20 cellular contexts compared by ENCODE assay signal in the genomic region with DNA sequence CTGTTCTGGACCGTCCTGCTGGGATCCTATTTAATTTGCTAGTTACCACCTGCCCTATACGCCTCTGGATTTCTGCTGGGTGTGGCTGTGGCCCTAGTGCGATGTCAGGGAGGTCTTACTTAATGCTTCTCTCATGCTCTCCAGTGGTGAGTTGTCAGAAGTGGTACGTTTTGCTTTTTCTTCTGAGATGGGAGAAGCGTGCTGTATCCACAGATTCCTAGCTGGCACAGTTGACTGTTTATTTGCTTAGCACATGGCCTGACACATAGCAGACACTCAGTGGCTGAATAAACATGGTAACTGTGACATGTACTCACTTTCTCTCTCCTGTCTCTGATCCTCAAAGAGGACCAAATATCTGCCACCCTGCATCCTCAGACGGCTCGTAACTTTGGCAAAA.
A peak's percentile ranks its signal among the peaks of the same experiment; 100 is the strongest.
DNase-seq lines count a peak whose midpoint lies in the region; ATAC-seq and TF ChIP-seq lines count a peak whose summit lies in the region.
"Had no signal": no experiment of that assay in that cellular context is flagged by ENCODE, and none has a peak within 500 bp of the region (broad histone marks: within the 10 kb centered on the region; RNA-seq: fewer than 3 reads in every experiment).

No MANE protein-coding gene starts in this region.

- intact Hi-C loops in sigmoid colon (cut with DNase I): loop anchor here (5.0 to 10.0 kb wide), 3 partner anchors 63 to 185 kb away; no protein-coding TSS in a partner anchor

- H3K27ac Mint-ChIP-seq in endodermal cell: no peak overlapping the region
- H3K27ac Mint-ChIP-seq: activated CD4-positive, alpha-beta memory T cell treated with anti-CD3 and anti-CD28 coated beads, Interleukin-2, amount 10 ng/mL, durations not matched to agents 7 days and 5 days; activated T-cell treated with anti-CD3 and anti-CD28 coated beads, Interleukin-2, amount 50 U/mL, for 72 hours; naive thymus-derived CD4-positive, alpha-beta T cell; T-cell had no signal

- TF ChIP-seq POLR2A in sigmoid colon (IDR thresholded peaks at IDR 0.05): no peak

- H3K4me1 ChIP-seq in endodermal cell (ENCODE audit: control insufficient read depth, insufficient read depth, low read length): peaks cover 2% of the 10 kb centered on the region
- H3K4me1 ChIP-seq in sigmoid colon: peaks cover 0 to 70% (median 60%) of the 10 kb centered on the region in 4 donors
- H3K4me1 ChIP-seq: BE2C had no signal

- H3K27ac ChIP-seq in endodermal cell (ENCODE audit: low read depth, low read length) (no peak overlapping the region), sigmoid colon (peak overlapping the region; percentile 76 to 89 (median 80))

- WGBS in endodermal cell (ENCODE audit: insufficient coverage in 1 of 2, insufficient read length in 1 of 2), 2 experiments: 93 to 94% methylated on average over 7 of the region's 7 CpGs
- WGBS in sigmoid colon, 2 donors: 54 to 80% methylated on average over 7 of the region's 7 CpGs

- ATAC-seq in HG03432 (IDR thresholded peaks at IDR 0.05; ENCODE audit: unreplicated experiment) (no peak), GM18909 (IDR thresholded peaks at IDR 0.05; ENCODE audit: poor library complexity, unreplicated experiment) (no peak), HG02981 (IDR thresholded peaks at IDR 0.05; ENCODE audit: unreplicated experiment) (no peak)
- ATAC-seq: activated T-cell treated with anti-CD3 and anti-CD28 coated beads, Interleukin-2, amount 50 U/mL, for 72 hours; esophagus mucosa; heart left ventricle; naive thymus-derived CD4-positive, alpha-beta T cell; T-cell had no signal

- TF ChIP-seq CTCF in endodermal cell (conservative IDR thresholded peaks at IDR 0.05): peak; percentile 22
- TF ChIP-seq CTCF in sigmoid colon (IDR thresholded peaks at IDR 0.05): no peak

- H3K36me3 ChIP-seq in endodermal cell (ENCODE audit: control insufficient read depth, insufficient read depth, low read length): no peaks in the 10 kb centered on the region
- H3K36me3 ChIP-seq in sigmoid colon: no peaks in the 10 kb centered on the region
- H3K36me3 ChIP-seq: BE2C, heart left ventricle had no signal

- H3K4me3 ChIP-seq in endodermal cell (ENCODE audit: low read length): no peak overlapping the region
- H3K4me3 ChIP-seq in sigmoid colon: no peak overlapping the region
- H3K4me3 ChIP-seq: heart left ventricle, lung had no signal

- H3K9ac ChIP-seq in endodermal cell (ENCODE audit: extremely low read depth, low read length, poor library complexity, severe bottlenecking): no peak overlapping the region

- no peak for TF ChIP-seq EP300 in sigmoid colon (IDR thresholded peaks at IDR 0.05)

- no peaks in the 10 kb centered on the region for H3K9me3 Mint-ChIP-seq in endodermal cell
- H3K9me3 Mint-ChIP-seq: activated CD4-positive, alpha-beta memory T cell treated with anti-CD3 and anti-CD28 coated beads, Interleukin-2, amount 10 ng/mL, durations not matched to agents 7 days and 5 days; T-cell had no signal

- H3K9me3 ChIP-seq in endodermal cell (ENCODE audit: control insufficient read depth, low read length): no peaks in the 10 kb centered on the region
- no peaks in the 10 kb centered on the region for H3K9me3 ChIP-seq in sigmoid colon
- H3K9me3 ChIP-seq: BE2C, heart left ventricle had no signal

- DNase-seq in H4 (ENCODE audit: low spot score) (peak; percentile 21), NCI-H2029 (lab: John Stamatoyannopoulos, UW) (peak; percentile 59), endodermal cell (no peak), sigmoid colon (no peak)
- DNase-seq: activated CD4-positive, alpha-beta memory T cell treated with anti-CD3 and anti-CD28 coated beads, Interleukin-2, amount 10 ng/mL, durations not matched to agents 7 days and 5 days; activated T-cell treated with anti-CD3 and anti-CD28 coated beads, Interleukin-2, amount 50 U/mL, for 72 hours; BE2C; heart left ventricle; naive thymus-derived CD4-positive, alpha-beta T cell; NCI-H446; posterior cingulate gyrus; SHP77 treated with DMSO at 0.1 percent for 48 hours; stimulated activated CD8-positive, alpha-beta memory T cell treated with anti-CD3 and anti-CD28 coated beads, Interleukin-4, amount 100 ng/mL, for 48 hours; substantia nigra; T-cell had no signal

- H3K4me3 Mint-ChIP-seq in endodermal cell: no peak overlapping the region
- H3K4me3 Mint-ChIP-seq: activated CD4-positive, alpha-beta memory T cell treated with anti-CD3 and anti-CD28 coated beads, Interleukin-2, amount 10 ng/mL, durations not matched to agents 7 days and 5 days; activated T-cell treated with anti-CD3 and anti-CD28 coated beads, Interleukin-2, amount 50 U/mL, for 72 hours; naive thymus-derived CD4-positive, alpha-beta T cell; T-cell had no signal

- no peaks in the 10 kb centered on the region for H3K27me3 ChIP-seq in endodermal cell (ENCODE audit: control insufficient read depth, insufficient read depth, low read length, poor library complexity, severe bottlenecking)
- no peaks in the 10 kb centered on the region for H3K27me3 ChIP-seq in sigmoid colon
- H3K27me3 ChIP-seq: BE2C, heart left ventricle had no signal

- no peaks in the 10 kb centered on the region for H3K27me3 Mint-ChIP-seq in endodermal cell (ENCODE audit: insufficient read depth)

- no peaks in the 10 kb centered on the region for H3K36me3 Mint-ChIP-seq in endodermal cell (ENCODE audit: low read depth)
- H3K36me3 Mint-ChIP-seq: naive thymus-derived CD4-positive, alpha-beta T cell; T-cell had no signal

- peaks cover 7% of the 10 kb centered on the region for H3K4me1 Mint-ChIP-seq in endodermal cell
- H3K4me1 Mint-ChIP-seq: activated CD4-positive, alpha-beta memory T cell treated with anti-CD3 and anti-CD28 coated beads, Interleukin-2, amount 10 ng/mL, durations not matched to agents 7 days and 5 days; naive thymus-derived CD4-positive, alpha-beta T cell; T-cell had no signal

Comparison
In these comparisons a context has a peak if more than half of its experiments do, and no peak if none do; other contexts are left out.
1. DNase-seq: peak in H4 (single experiment) and NCI-H2029 (single experiment); none in endodermal cell (single experiment) and sigmoid colon (single experiment).